12 cellular contexts compared by ENCODE assay signal in the genomic region with DNA sequence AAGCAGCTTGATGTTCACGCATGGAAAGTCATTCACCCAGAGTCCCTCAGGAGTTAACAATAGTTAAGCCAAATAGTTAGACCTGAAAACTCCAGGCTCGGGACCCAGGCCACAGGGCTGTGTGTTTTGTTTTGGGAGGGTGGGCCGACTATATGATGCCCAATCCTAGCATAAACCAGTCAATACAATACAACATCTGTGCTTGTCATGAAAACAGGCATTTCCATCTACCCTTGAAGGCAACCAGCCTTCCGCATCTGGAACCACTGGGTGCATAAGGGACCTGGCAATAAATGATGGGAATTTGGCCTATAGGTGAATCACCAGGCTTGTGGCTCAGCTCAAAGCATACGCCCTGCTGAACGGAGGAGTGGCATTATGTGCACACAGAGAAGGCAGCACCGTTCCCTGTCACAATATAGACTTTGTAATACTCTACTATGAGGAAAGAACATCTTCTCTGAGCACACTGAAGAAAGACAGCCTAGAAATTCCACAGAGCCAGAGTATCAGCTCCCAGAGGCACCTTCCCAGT.
DNase-seq lines count a peak whose midpoint lies in the region; ATAC-seq and TF ChIP-seq lines count a peak whose summit lies in the region.
"Had no signal": no experiment of that assay in that cellular context is flagged by ENCODE, and none has a peak within 500 bp of the region (broad histone marks: within the 10 kb centered on the region; RNA-seq: fewer than 3 reads in every experiment).

No MANE protein-coding gene starts in this region.

- H3K36me3 ChIP-seq in breast epithelium, result no peaks in the 10 kb centered on the region

- peaks cover 27% of the 10 kb centered on the region for H3K4me1 Mint-ChIP-seq in MCF 10A (ENCODE audit: insufficient read depth, unreplicated experiment)
- peaks cover 79% of the 10 kb centered on the region for H3K4me1 Mint-ChIP-seq in activated T-helper 1 cell treated with anti-CD3 and anti-CD28 coated beads, Interleukin-12 subunit alpha, Interleukin-12 subunit beta, Interleukin-2, Interleukin-4 antibody, amounts not matched to agents 30 ng/mL and 10 ng/mL and 1 ng/mL, durations not matched to agents 14 hours and 24 hours and 36 hours (ENCODE audit: low read depth)

- ATAC-seq in HG03095 (IDR thresholded peaks at IDR 0.05; ENCODE audit: unreplicated experiment), result no peak
- ATAC-seq in HG03520 (IDR thresholded peaks at IDR 0.05; ENCODE audit: unreplicated experiment), result no peak
- no peak for ATAC-seq in HG03175 (IDR thresholded peaks at IDR 0.05; ENCODE audit: unreplicated experiment)

- H3K27me3 ChIP-seq in breast epithelium, result no peaks in the 10 kb centered on the region

- no peaks in the 10 kb centered on the region for H3K9me3 ChIP-seq in breast epithelium

- peak overlapping the region; percentile 46 for H3K27ac Mint-ChIP-seq in MCF 10A (ENCODE audit: low read depth, unreplicated experiment)
- H3K27ac Mint-ChIP-seq in activated T-helper 1 cell treated with anti-CD3 and anti-CD28 coated beads, Interleukin-12 subunit alpha, Interleukin-12 subunit beta, Interleukin-2, Interleukin-4 antibody, amounts not matched to agents 30 ng/mL and 10 ng/mL and 1 ng/mL, durations not matched to agents 14 hours and 24 hours and 36 hours, result peak overlapping the region; percentile 75

- no peak overlapping the region for H3K4me3 ChIP-seq in breast epithelium

- BruUV-seq in MCF 10A (replicated peaks; lab: Mats Ljungman, UMichigan), result no TSS peak

- H3K4me1 ChIP-seq in breast epithelium, result no peaks in the 10 kb centered on the region

- POLR2A ChIA-PET in MCF 10A (lab: Yijun Ruan, JAX), result interaction anchor here (0.6 to 1.7 kb wide), 9 partner anchors 17 to 111 kb away, joined by 3 to 10 read pairs (median 5); no protein-coding TSS in a partner anchor

- CTCF ChIA-PET in MCF 10A (lab: Yijun Ruan, JAX), result interaction anchor here (0.7 kb wide), 1 partner anchor 92 kb away, joined by 7 read pairs; no protein-coding TSS in a partner anchor

- no peak overlapping the region for H3K27ac ChIP-seq in breast epithelium
- H3K27ac ChIP-seq: parathyroid adenoma had no signal

- no peaks in the 10 kb centered on the region for H3K36me3 Mint-ChIP-seq in MCF 10A (ENCODE audit: insufficient read depth, unreplicated experiment)
- peaks cover 16% of the 10 kb centered on the region for H3K36me3 Mint-ChIP-seq in activated T-helper 1 cell treated with anti-CD3 and anti-CD28 coated beads, Interleukin-12 subunit alpha, Interleukin-12 subunit beta, Interleukin-2, Interleukin-4 antibody, amounts not matched to agents 30 ng/mL and 10 ng/mL and 1 ng/mL, durations not matched to agents 14 hours and 24 hours and 36 hours (ENCODE audit: low read depth)

- TF ChIP-seq POLR2A in breast epithelium (IDR thresholded peaks at IDR 0.05), result no peak

- H3K4me3 Mint-ChIP-seq in MCF 10A (ENCODE audit: unreplicated experiment), result no peak overlapping the region
- no peak overlapping the region for H3K4me3 Mint-ChIP-seq in activated T-helper 1 cell treated with anti-CD3 and anti-CD28 coated beads, Interleukin-12 subunit alpha, Interleukin-12 subunit beta, Interleukin-2, Interleukin-4 antibody, amounts not matched to agents 30 ng/mL and 10 ng/mL and 1 ng/mL, durations not matched to agents 14 hours and 24 hours and 36 hours

- TF ChIP-seq CTCF in MCF 10A (IDR thresholded peaks at IDR 0.05; ENCODE audit: unreplicated experiment) (no peak), breast epithelium (IDR thresholded peaks at IDR 0.05) (no peak)

- DNase-seq in MCF 10A (ENCODE audit: unreplicated experiment), result peak; percentile 67
- DNase-seq in breast epithelium (ENCODE audit: low spot score in 2 of 2), result no peak
- DNase-seq in activated T-helper 1 cell treated with anti-CD3 and anti-CD28 coated beads, Interleukin-12 subunit alpha, Interleukin-12 subunit beta, Interleukin-2, Interleukin-4 antibody, amounts not matched to agents 30 ng/mL and 10 ng/mL and 1 ng/mL, durations not matched to agents 14 hours and 24 hours and 36 hours (ENCODE audit: low spot score), result no peak
- DNase-seq in hepatic stellate cell (ENCODE audit: low spot score), result peak; percentile 27
- no peak for DNase-seq in DMS 273 (lab: John Stamatoyannopoulos, UW; ENCODE audit: unreplicated experiment)
- DNase-seq: activated CD8-positive, alpha-beta memory T cell treated with anti-CD3 and anti-CD28 coated beads for 24 hours; C1 segment of cervical spinal cord; MM.1S had no signal

- H3K9me3 Mint-ChIP-seq in MCF 10A (ENCODE audit: unreplicated experiment), result no peaks in the 10 kb centered on the region
- H3K9me3 Mint-ChIP-seq in activated T-helper 1 cell treated with anti-CD3 and anti-CD28 coated beads, Interleukin-12 subunit alpha, Interleukin-12 subunit beta, Interleukin-2, Interleukin-4 antibody, amounts not matched to agents 30 ng/mL and 10 ng/mL and 1 ng/mL, durations not matched to agents 14 hours and 24 hours and 36 hours, result peaks cover 4% of the 10 kb centered on the region

- no peaks in the 10 kb centered on the region for H3K27me3 Mint-ChIP-seq in MCF 10A (ENCODE audit: insufficient read depth, unreplicated experiment)
- no peaks in the 10 kb centered on the region for H3K27me3 Mint-ChIP-seq in activated T-helper 1 cell treated with anti-CD3 and anti-CD28 coated beads, Interleukin-12 subunit alpha, Interleukin-12 subunit beta, Interleukin-2, Interleukin-4 antibody, amounts not matched to agents 30 ng/mL and 10 ng/mL and 1 ng/mL, durations not matched to agents 14 hours and 24 hours and 36 hours (ENCODE audit: insufficient read depth)

- intact Hi-C loops in MCF 10A (cut with micrococcal nuclease) (loop anchor here (2.0 to 5.0 kb wide), 2 partner anchors 91 to 109 kb away; partner anchors contain the start of gene FOXN3), breast epithelium (cut with DNase I; ENCODE audit: low total_unique reads) (no loop called here)
- intact Hi-C loops in activated T-helper 1 cell treated with anti-CD3 and anti-CD28 coated beads, Interleukin-12 subunit alpha, Interleukin-12 subunit beta, Interleukin-2, Interleukin-4 antibody, amounts not matched to agents 30 ng/mL and 10 ng/mL and 1 ng/mL, durations not matched to agents 14 hours and 24 hours and 36 hours (cut with micrococcal nuclease), result loop anchor here (1.0 to 5.0 kb wide), 4 partner anchors 64 to 214 kb away; no protein-coding TSS in a partner anchor

Comparison
In these comparisons a context has a peak if more than half of its experiments do, and no peak if none do; other contexts are left out.
1. DNase-seq: peak in MCF 10A (single experiment) and hepatic stellate cell (single experiment); none in breast epithelium (0 of 2), activated T-helper 1 cell treated with anti-CD3 and anti-CD28 coated beads, Interleukin-12 subunit alpha, Interleukin-12 subunit beta, Interleukin-2, Interleukin-4 antibody, amounts not matched to agents 30 ng/mL and 10 ng/mL and 1 ng/mL, durations not matched to agents 14 hours and 24 hours and 36 hours (single experiment) and DMS 273 (single experiment).